In genomic region chr7:98399903-98400537, GRCh38 we compare ENCODE assay signal across 8 cellular contexts. TPM values are rescaled to one million over a fixed set of nuclear protein-coding genes. Genes with fewer than 3 reads are reported as not detected.
DNase-seq lines count a peak whose midpoint lies in the region; TF ChIP-seq lines count a peak whose summit lies in the region.
"Had no signal": no experiment of that assay in that cellular context is flagged by ENCODE, and none has a peak within 500 bp of the region (broad histone marks: within the 10 kb centered on the region; RNA-seq: fewer than 3 reads in every experiment).

No MANE protein-coding gene starts in this region.

- H3K4me1 ChIP-seq in Peyer's patch (peaks cover 0 to 11% (median 3%) of the 10 kb centered on the region in 4 donors), esophagus (ENCODE audit: control insufficient read depth in 2 of 2, insufficient read depth in 2 of 2, low read length in 1 of 2) (peaks cover 0 to 4% of the 10 kb centered on the region in 2 donors)

- no peaks in the 10 kb centered on the region for H3K27me3 ChIP-seq in Peyer's patch
- H3K27me3 ChIP-seq in esophagus (ENCODE audit: control insufficient read depth in 1 of 2, insufficient read depth in 2 of 2, low read length in 2 of 2), result peaks cover 0 to 2% of the 10 kb centered on the region in 2 donors

- peaks cover 0 to 6% (median 0%) of the 10 kb centered on the region in 4 donors for H3K9me3 ChIP-seq in Peyer's patch
- H3K9me3 ChIP-seq in esophagus (ENCODE audit: control insufficient read depth in 2 of 2, insufficient read depth in 1 of 2, low read depth in 1 of 2, low read length in 1 of 2), result no peaks in the 10 kb centered on the region

- DNase-seq in Peyer's patch, result no peak
- DNase-seq in retinal pigment epithelial cell (ENCODE audit: low read depth), result no peak
- no peak for DNase-seq in globus pallidus (ENCODE audit: low spot score)
- DNase-seq in AML-193 (lab: John Stamatoyannopoulos, UW), result no peak
- DNase-seq in GOT3 (lab: John Stamatoyannopoulos, UW), result no peak
- DNase-seq: NCI-H187 treated with DMSO at 0.1 percent for 48 hours had no signal

- H3K36me3 ChIP-seq in Peyer's patch, result no peaks in the 10 kb centered on the region
- no peaks in the 10 kb centered on the region for H3K36me3 ChIP-seq in esophagus (ENCODE audit: control insufficient read depth in 2 of 2, insufficient read depth in 2 of 2, low read length in 1 of 2)

- no peak for TF ChIP-seq POLR2A in Peyer's patch (IDR thresholded peaks at IDR 0.05)

- H3K4me3 ChIP-seq in GM12875 (ENCODE audit: low read depth, low read length), result peak overlapping the region; percentile 86
- peak overlapping the region in 3 of 4 donors; percentile 45 to 96 (median 69) for H3K4me3 ChIP-seq in Peyer's patch
- H3K4me3 ChIP-seq in esophagus (ENCODE audit: low read depth in 1 of 2, low read length in 2 of 2), result peak overlapping the region; percentile 78
- peak overlapping the region; percentile 62 for H3K4me3 ChIP-seq in retinal pigment epithelial cell (ENCODE audit: low read length)

- H3K27ac ChIP-seq in Peyer's patch (peak overlapping the region in 3 of 4 donors; percentile 85 to 98 (median 94)), esophagus (ENCODE audit: low read depth in 2 of 2, low read length in 1 of 2) (peak overlapping the region; percentile 73 to 76)

- 8 to 11% methylated on average over 19 to 20 of the region's 22 CpGs for WGBS in esophagus, 2 donors

- TF ChIP-seq CTCF in GM12875 (IDR thresholded peaks at IDR 0.05; ENCODE audit: borderline replicate concordance, insufficient read depth, low read depth, low read length), result no peak
- TF ChIP-seq CTCF in Peyer's patch (IDR thresholded peaks at IDR 0.05), result no peak
- no peak for TF ChIP-seq CTCF in retinal pigment epithelial cell (conservative IDR thresholded peaks at IDR 0.05; ENCODE audit: low read depth, low read length)

RNA-seq across cellular contexts. Expression of gene BAIAP2L1, which starts 0.9 kb away (rescaled TPM):
- total RNA-seq in Peyer's patch, result 10 to 100 TPM; 31.4 to 46.4 (median 41.9) TPM
- 10 to 100 TPM; 20.0 to 23.1 TPM for polyA plus RNA-seq in esophagus
